In genomic region chr11:23205156-23205871, GRCh38 we compare ENCODE assay signal across 20 cellular contexts.
DNase-seq lines count a peak whose midpoint lies in the region; FAIRE-seq and TF ChIP-seq lines count a peak whose summit lies in the region.
"Had no signal": no experiment of that assay in that cellular context is flagged by ENCODE, and none has a peak within 500 bp of the region (broad histone marks: within the 10 kb centered on the region; RNA-seq: fewer than 3 reads in every experiment).

No MANE protein-coding gene starts in this region.

- H3K27me3 ChIP-seq in endothelial cell of umbilical vein (ENCODE audit: control insufficient read depth in 2 of 2, insufficient read depth in 2 of 2, low read length in 2 of 2) (no peaks in the 10 kb centered on the region), mesenchymal stem cell (ENCODE audit: control insufficient read depth in 1 of 2, insufficient read depth in 1 of 2, low read length in 2 of 2) (no peaks in the 10 kb centered on the region), ascending aorta (no peaks in the 10 kb centered on the region)
- no peaks in the 10 kb centered on the region for H3K27me3 ChIP-seq in CD8-positive, alpha-beta memory T cell (ENCODE audit: insufficient read depth, low read length, poor library complexity, severe bottlenecking)
- H3K27me3 ChIP-seq: dorsolateral prefrontal cortex, esophagus muscularis mucosa, neutrophil, Peyer's patch had no signal

- H4K8ac ChIP-seq in mesenchymal stem cell (ENCODE audit: low read length) = no peak overlapping the region

- H3K27ac ChIP-seq in endothelial cell of umbilical vein (ENCODE audit: insufficient read depth, low read depth, low read length) (peak overlapping the region; percentile 95), mesenchymal stem cell (ENCODE audit: low read length, poor library complexity, severe bottlenecking) (no peak overlapping the region), ascending aorta (no peak overlapping the region)
- no peak overlapping the region for H3K27ac ChIP-seq in CD8-positive, alpha-beta memory T cell (ENCODE audit: low read depth, low read length)
- H3K27ac ChIP-seq: dorsolateral prefrontal cortex, esophagus muscularis mucosa, neutrophil, Peyer's patch had no signal

- no peaks in the 10 kb centered on the region for H3K79me2 ChIP-seq in endothelial cell of umbilical vein (ENCODE audit: control insufficient read depth, insufficient read depth, low read length)

- no peaks in the 10 kb centered on the region for H3K9me3 ChIP-seq in endothelial cell of umbilical vein (replicated peaks; ENCODE audit: control insufficient read depth, insufficient read depth, low read length)
- H3K9me3 ChIP-seq in mesenchymal stem cell (ENCODE audit: control insufficient read depth, low read length) = peaks cover 9% of the 10 kb centered on the region
- no peaks in the 10 kb centered on the region for H3K9me3 ChIP-seq in ascending aorta
- no peaks in the 10 kb centered on the region for H3K9me3 ChIP-seq in CD8-positive, alpha-beta memory T cell (ENCODE audit: low read length)
- H3K9me3 ChIP-seq: esophagus muscularis mucosa had no signal

- TF ChIP-seq POLR2A in endothelial cell of umbilical vein (IDR thresholded peaks at IDR 0.05; ENCODE audit: low read depth, low read length) = no peak

- no peak overlapping the region for H2BK15ac ChIP-seq in mesenchymal stem cell (ENCODE audit: low read depth, poor library complexity, severe bottlenecking)

- dilution Hi-C loops in endothelial cell of umbilical vein (cut with MboI; ENCODE audit: extremely low pct_ligation_motif_present, low sequenced_read_pairs) = no loop called here

- no peak overlapping the region for H3K4me3 Mint-ChIP-seq in CD8-positive, alpha-beta memory T cell
- H3K4me3 Mint-ChIP-seq: activated CD4-positive, alpha-beta T cell treated with anti-CD3 and anti-CD28 coated beads, Interleukin-2, amount 10 ng/mL, durations not matched to agents 24 days and 14 days had no signal

- no peak overlapping the region for H3K18ac ChIP-seq in mesenchymal stem cell (ENCODE audit: low read depth in 1 of 2, low read length in 2 of 2)

- H3K36me3 Mint-ChIP-seq in CD8-positive, alpha-beta memory T cell = no peaks in the 10 kb centered on the region

- BruUV-seq in endothelial cell of umbilical vein (replicated peaks; lab: Mats Ljungman, UMichigan) = no TSS peak

- H3K4me2 ChIP-seq in endothelial cell of umbilical vein (ENCODE audit: insufficient read depth, low read length) (peak overlapping the region; percentile 91), mesenchymal stem cell (ENCODE audit: low read length, poor library complexity, severe bottlenecking) (no peak overlapping the region)

- CTCF ChIA-PET in endothelial cell of umbilical vein (lab: Charles Lee) = interaction anchor here (0.7 to 1.7 kb wide), 2 partner anchors 18 to 158 kb away, joined by 3 to 6 read pairs; no protein-coding TSS in a partner anchor
- CTCF ChIA-PET in CD8-positive, alpha-beta memory T cell (lab: Charles Lee) = no interaction called here

- no peak overlapping the region for H3K27ac Mint-ChIP-seq in CD8-positive, alpha-beta memory T cell
- H3K27ac Mint-ChIP-seq: activated CD4-positive, alpha-beta T cell treated with anti-CD3 and anti-CD28 coated beads, Interleukin-2, amount 10 ng/mL, durations not matched to agents 24 days and 14 days had no signal

- H2AFZ ChIP-seq in endothelial cell of umbilical vein (ENCODE audit: low read depth, low read length) (no peak overlapping the region), mesenchymal stem cell (ENCODE audit: low read depth, low read length) (no peak overlapping the region)

- intact Hi-C loops in endothelial cell of umbilical vein (cut with micrococcal nuclease) (loop anchor here (1.0 to 5.0 kb wide), 3 partner anchors 82 to 373 kb away; no protein-coding TSS in a partner anchor), ascending aorta (cut with DNase I) (no loop called here)

- H2BK5ac ChIP-seq in mesenchymal stem cell (ENCODE audit: low read depth, low read length, poor library complexity, severe bottlenecking) = no peak overlapping the region

- peaks cover 33% of the 10 kb centered on the region for H3K4me1 ChIP-seq in endothelial cell of umbilical vein (ENCODE audit: control insufficient read depth, extremely low read depth, insufficient read depth, low read length)
- H3K4me1 ChIP-seq in mesenchymal stem cell (ENCODE audit: control insufficient read depth, insufficient read depth, low read depth, low read length) = peaks cover 3% of the 10 kb centered on the region
- H3K4me1 ChIP-seq in ascending aorta = no peaks in the 10 kb centered on the region
- H3K4me1 ChIP-seq in CD8-positive, alpha-beta memory T cell (ENCODE audit: insufficient read depth, low read length) = no peaks in the 10 kb centered on the region
- H3K4me1 ChIP-seq: Caco-2, esophagus muscularis mucosa, Peyer's patch had no signal

- H3K36me3 ChIP-seq in endothelial cell of umbilical vein (ENCODE audit: control insufficient read depth in 2 of 2, extremely low read depth in 1 of 2, insufficient read depth in 2 of 2, low read length in 2 of 2) (no peaks in the 10 kb centered on the region), mesenchymal stem cell (ENCODE audit: control insufficient read depth in 1 of 2, insufficient read depth in 2 of 2, low read depth in 1 of 2, low read length in 2 of 2) (no peaks in the 10 kb centered on the region), ascending aorta (no peaks in the 10 kb centered on the region)
- no peaks in the 10 kb centered on the region for H3K36me3 ChIP-seq in CD8-positive, alpha-beta memory T cell (ENCODE audit: insufficient read depth, low read length)
- H3K36me3 ChIP-seq: esophagus muscularis mucosa, neutrophil, Peyer's patch had no signal

- no peak overlapping the region for H3K4ac ChIP-seq in mesenchymal stem cell (ENCODE audit: low read depth in 1 of 2, low read length in 2 of 2)

- peak; percentile 80 for FAIRE-seq in RCC 7860 (lab: Jason Lieb, UNC)
- peak; percentile 72 for FAIRE-seq in endothelial cell of umbilical vein (lab: Jason Lieb, UNC)
- FAIRE-seq: G401.6 had no signal

- no peak for TF ChIP-seq CTCF in endothelial cell of umbilical vein (IDR thresholded peaks at IDR 0.05; ENCODE audit: extremely low read depth in 1 of 2, insufficient read depth in 1 of 2, low read depth in 1 of 2, low read length in 2 of 2)
- TF ChIP-seq CTCF in ascending aorta (IDR thresholded peaks at IDR 0.05) = no peak

- no peak overlapping the region for H4K91ac ChIP-seq in mesenchymal stem cell (ENCODE audit: low read length)

- no peaks in the 10 kb centered on the region for H3K79me1 ChIP-seq in mesenchymal stem cell (replicated peaks; ENCODE audit: low read length, poor library complexity, severe bottlenecking)

- H3K9me1 ChIP-seq in endothelial cell of umbilical vein (replicated peaks; ENCODE audit: control insufficient read depth, extremely low read depth, insufficient read depth, low read length) = no peaks in the 10 kb centered on the region

- H3K23ac ChIP-seq in mesenchymal stem cell (ENCODE audit: low read length in 2 of 2) = no peak overlapping the region

- H2BK12ac ChIP-seq in mesenchymal stem cell (ENCODE audit: low read length in 2 of 2) = no peak overlapping the region

- no peaks in the 10 kb centered on the region for H3K4me1 Mint-ChIP-seq in CD8-positive, alpha-beta memory T cell
- H3K4me1 Mint-ChIP-seq: activated CD4-positive, alpha-beta T cell treated with anti-CD3 and anti-CD28 coated beads, Interleukin-2, amount 10 ng/mL, durations not matched to agents 24 days and 14 days had no signal

- peaks cover 2 to 28% (median 8%) of the 10 kb centered on the region in 5 donors for H3K9me3 Mint-ChIP-seq in CD8-positive, alpha-beta memory T cell

- no peak overlapping the region for H2BK120ac ChIP-seq in mesenchymal stem cell (ENCODE audit: low read depth, low read length)

- POLR2A ChIA-PET in endothelial cell of umbilical vein (lab: Charles Lee) = no interaction called here
- POLR2A ChIA-PET in CD8-positive, alpha-beta memory T cell (lab: Charles Lee) = no interaction called here

- H3K9ac ChIP-seq in endothelial cell of umbilical vein (replicated peaks; ENCODE audit: extremely low read depth, insufficient read depth, low read length) = peak overlapping the region; percentile 67
- H3K9ac ChIP-seq in mesenchymal stem cell (ENCODE audit: low read length) = no peak overlapping the region

- no peak overlapping the region for H2AK5ac ChIP-seq in mesenchymal stem cell (ENCODE audit: low read length, severe bottlenecking)

- H3K4me3 ChIP-seq in endothelial cell of umbilical vein (replicated peaks in 1 of 3; ENCODE audit: insufficient read depth in 1 of 3, low read depth in 1 of 3, low read length in 3 of 3) (no peak overlapping the region), mesenchymal stem cell (ENCODE audit: insufficient read depth in 1 of 2, low read depth in 1 of 2, low read length in 2 of 2) (no peak overlapping the region), ascending aorta (no peak overlapping the region)
- H3K4me3 ChIP-seq in CD8-positive, alpha-beta memory T cell (ENCODE audit: low read length) = no peak overlapping the region
- H3K4me3 ChIP-seq: dorsolateral prefrontal cortex, esophagus muscularis mucosa, Peyer's patch had no signal

- no peaks in the 10 kb centered on the region for H4K20me1 ChIP-seq in endothelial cell of umbilical vein (replicated peaks; ENCODE audit: control insufficient read depth, extremely low read depth, insufficient read depth, low read length)

- no peaks in the 10 kb centered on the region for H3K27me3 Mint-ChIP-seq in CD8-positive, alpha-beta memory T cell
- H3K27me3 Mint-ChIP-seq: activated CD4-positive, alpha-beta T cell treated with anti-CD3 and anti-CD28 coated beads, Interleukin-2, amount 10 ng/mL, durations not matched to agents 24 days and 14 days had no signal

- DNase-seq in GM03348 (ENCODE audit: low spot score) = peak; percentile 13
- peak; percentile 58 for DNase-seq in RCC 7860 (ENCODE audit: low spot score)
- peak; percentile 90 for DNase-seq in endothelial cell of umbilical vein (ENCODE audit: low read depth, low spot score)
- peak; percentile 20 for DNase-seq in mesenchymal stem cell
- no peak for DNase-seq in ascending aorta (ENCODE audit: low spot score in 2 of 2)
- no peak for DNase-seq in nucleus accumbens (lab: John Stamatoyannopoulos, UW)
- no peak for DNase-seq in CD8-positive, alpha-beta memory T cell
- no peak for DNase-seq in foreskin melanocyte
- DNase-seq: activated CD4-positive, alpha-beta T cell treated with anti-CD3 and anti-CD28 coated beads, Interleukin-2, amount 10 ng/mL, durations not matched to agents 24 days and 14 days; activated CD8-positive, alpha-beta memory T cell treated with anti-CD3 and anti-CD28 coated beads, Interleukin-2, amount 50 U/mL, for 48 hours; activated naive CD4-positive, alpha-beta T cell; AML-193; Caco-2; dorsolateral prefrontal cortex; NCI-H1092 treated with DMSO at 0.1 percent for 48 hours; NCI-H2171 treated with DMSO at 0.1 percent for 48 hours; Peyer's patch had no signal

- no peak overlapping the region for H3K14ac ChIP-seq in mesenchymal stem cell (ENCODE audit: low read length in 2 of 2)

TF ChIP-seq in endothelial cell of umbilical vein, 7 proteins besides CTCF, POLR2A, EP300 and RAD21 (continues in another document):
- no peak for TF ChIP-seq MYC (IDR thresholded peaks at IDR 0.05; ENCODE audit: low read depth, low read length)
- TF ChIP-seq GATA2 (IDR thresholded peaks at IDR 0.05; ENCODE audit: insufficient read depth, insufficient read length, low read depth, low read length) = peak; percentile 88
- TF ChIP-seq JUN (IDR thresholded peaks at IDR 0.05; ENCODE audit: borderline replicate concordance, insufficient read depth, insufficient read length, low read depth) = peak; percentile 90

Comparison
In these comparisons a context has a peak if more than half of its experiments do, and no peak if none do; other contexts are left out.
1. DNase-seq: peak in GM03348 (single experiment), RCC 7860 (single experiment), endothelial cell of umbilical vein (single experiment) and mesenchymal stem cell (single experiment); none in ascending aorta (0 of 2), nucleus accumbens (0 of 56), CD8-positive, alpha-beta memory T cell (0 of 5) and foreskin melanocyte (single experiment).